ENCODE assay signal across 27 cellular contexts in the genomic region with DNA sequence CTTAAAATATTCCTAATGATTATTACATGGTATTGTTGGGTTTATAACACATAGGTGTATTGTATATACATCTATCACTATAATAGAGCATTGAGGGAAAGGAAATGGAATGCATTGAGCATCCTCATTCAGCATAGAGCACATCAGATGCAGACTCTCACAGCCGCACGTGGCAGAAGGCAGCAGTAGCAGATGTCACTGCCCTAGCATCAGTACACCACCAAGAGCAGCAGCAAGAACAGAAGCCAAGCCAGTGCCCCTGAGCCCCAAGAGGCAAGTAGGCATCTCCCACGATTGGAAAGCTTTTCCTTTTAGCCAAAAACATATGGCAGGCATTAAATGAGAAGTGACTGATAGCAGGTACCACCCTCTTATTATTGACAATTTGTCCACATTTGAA.
"Had no signal": no experiment of that assay in that cellular context is flagged by ENCODE, and none has a peak within 500 bp of the region (broad histone marks: within the 10 kb centered on the region; RNA-seq: fewer than 3 reads in every experiment).

No MANE protein-coding gene starts in this region.

- H3K9me3 ChIP-seq: left ventricle myocardium inferior, mucosa of descending colon, pancreas, prostate gland, stomach, testis, thyroid gland, transverse colon, upper lobe of left lung, vagina had no signal

- H3K4me3 ChIP-seq: left ventricle myocardium inferior, lung, mucosa of descending colon, pancreas, prostate gland, skin epidermis, stomach, testis, thyroid gland, transverse colon, upper lobe of left lung, vagina had no signal

- H3K4me1 ChIP-seq: prostate gland, testis had no signal

- DNase-seq: islet precursor cell; left ventricle myocardium inferior; midbrain; mucosa of descending colon; naive thymus-derived CD4-positive, alpha-beta T cell; nucleus accumbens; pancreas; posterior cingulate gyrus; retina; right cardiac atrium; stimulated activated CD4-positive, alpha-beta T cell treated with anti-CD3 and anti-CD28 coated beads, Interleukin-12 subunit alpha, Interleukin-12 subunit beta, amount 100 ng/mL, for 4 hours; stimulated activated CD4-positive, alpha-beta T cell treated with anti-CD3 and anti-CD28 coated beads, Interleukin-15, amount 100 ng/mL, for 24 hours; stimulated activated CD4-positive, alpha-beta T cell treated with anti-CD3 and anti-CD28 coated beads, Interleukin-2, amount 100 ng/mL, for 24 hours; stimulated activated CD4-positive, alpha-beta T cell treated with anti-CD3 and anti-CD28 coated beads, Interleukin-4, amount 100 ng/mL, for 1 hour; stimulated activated naive B cell treated with anti-CD40 and anti-IgM and Interleukin-4, amounts not matched to agents 10 μg/mL and 1 μg/mL and 100 μg/mL, for 72 hours; stimulated activated naive CD8-positive, alpha-beta T cell treated with anti-CD3 and anti-CD28 coated beads, Interleukin-15, Interleukin-2, amounts not matched to agents 100 U/mL and 50 U/mL, for 24 hours; stomach; testis; thyroid gland; transverse colon; upper lobe of left lung had no signal

- H3K36me3 ChIP-seq: left ventricle myocardium inferior, pancreas, prostate gland, stomach, thyroid gland, transverse colon, upper lobe of left lung, vagina had no signal

- H3K9me3 Mint-ChIP-seq: natural killer cell treated with Interleukin-12 subunit alpha and Interleukin-12 subunit beta and Interleukin-15 and Interleukin-18, amount 100 ng/mL, for 72 hours; stimulated activated naive B cell treated with anti-CD40 and anti-IgM and Interleukin-4, amounts not matched to agents 10 μg/mL and 1 μg/mL and 100 μg/mL, for 72 hours had no signal

- ATAC-seq: mucosa of descending colon; naive thymus-derived CD4-positive, alpha-beta T cell; pancreas; right cardiac atrium; sciatic nerve; stimulated activated naive B cell treated with anti-CD40 and anti-IgM and Interleukin-4, amounts not matched to agents 10 μg/mL and 1 μg/mL and 100 μg/mL, for 72 hours; stimulated activated naive CD8-positive, alpha-beta T cell treated with anti-CD3 and anti-CD28 coated beads, Interleukin-15, Interleukin-2, amounts not matched to agents 100 U/mL and 50 U/mL, for 24 hours had no signal

- H3K4me3 Mint-ChIP-seq: naive thymus-derived CD4-positive, alpha-beta T cell; natural killer cell treated with Interleukin-12 subunit alpha and Interleukin-12 subunit beta and Interleukin-15 and Interleukin-18, amount 100 ng/mL, for 72 hours; stimulated activated naive B cell treated with anti-CD40 and anti-IgM and Interleukin-4, amounts not matched to agents 10 μg/mL and 1 μg/mL and 100 μg/mL, for 72 hours had no signal

- H3K4me1 Mint-ChIP-seq: naive thymus-derived CD4-positive, alpha-beta T cell; stimulated activated naive B cell treated with anti-CD40 and anti-IgM and Interleukin-4, amounts not matched to agents 10 μg/mL and 1 μg/mL and 100 μg/mL, for 72 hours had no signal

- H3K27me3 ChIP-seq: pancreas, stomach, testis, thyroid gland, transverse colon, upper lobe of left lung, vagina had no signal

- H3K36me3 Mint-ChIP-seq: naive thymus-derived CD4-positive, alpha-beta T cell; natural killer cell treated with Interleukin-12 subunit alpha and Interleukin-12 subunit beta and Interleukin-15 and Interleukin-18, amount 100 ng/mL, for 72 hours; stimulated activated naive B cell treated with anti-CD40 and anti-IgM and Interleukin-4, amounts not matched to agents 10 μg/mL and 1 μg/mL and 100 μg/mL, for 72 hours had no signal

- H3K27ac ChIP-seq: left ventricle myocardium inferior, pancreas, prostate gland, skin epidermis, stomach, testis, thyroid gland, transverse colon, upper lobe of left lung, vagina had no signal

- H3K27ac Mint-ChIP-seq: naive thymus-derived CD4-positive, alpha-beta T cell; natural killer cell treated with Interleukin-12 subunit alpha and Interleukin-12 subunit beta and Interleukin-15 and Interleukin-18, amount 100 ng/mL, for 72 hours; stimulated activated naive B cell treated with anti-CD40 and anti-IgM and Interleukin-4, amounts not matched to agents 10 μg/mL and 1 μg/mL and 100 μg/mL, for 72 hours had no signal
